Comparison of ENCODE assay signal across 22 cellular contexts in the genomic region with DNA sequence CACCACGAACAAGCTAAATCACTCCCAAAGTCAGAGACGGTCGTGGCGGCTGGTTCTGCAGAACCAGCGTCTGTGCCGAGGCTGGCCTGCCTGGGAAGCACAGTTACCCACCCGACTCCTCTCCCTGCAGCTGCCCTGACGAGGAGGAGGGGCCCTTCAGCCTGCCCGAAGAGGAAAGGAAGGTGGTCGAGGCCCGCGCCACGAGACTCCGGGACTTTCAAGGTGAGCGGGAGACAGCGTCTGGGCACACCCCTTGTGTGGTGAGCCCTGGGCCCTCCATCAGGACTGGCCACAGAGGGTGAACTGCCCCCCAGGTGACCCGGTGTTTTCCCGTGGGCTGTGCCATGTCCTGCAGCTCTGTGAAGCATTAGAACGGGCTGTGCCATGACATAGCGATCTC. TPM values are rescaled to one million over a fixed set of nuclear protein-coding genes. Genes with fewer than 3 reads are reported as not detected.
A peak's percentile ranks its signal among the peaks of the same experiment; 100 is the strongest.
DNase-seq lines count a peak whose midpoint lies in the region; ATAC-seq and TF ChIP-seq lines count a peak whose summit lies in the region.
"Had no signal": no experiment of that assay in that cellular context is flagged by ENCODE, and none has a peak within 500 bp of the region (broad histone marks: within the 10 kb centered on the region; RNA-seq: fewer than 3 reads in every experiment).

No MANE protein-coding gene starts in this region.

- H3K4ac ChIP-seq in mesenchymal stem cell (ENCODE audit: low read depth in 1 of 2, low read length in 2 of 2): peak overlapping the region; percentile 9 to 46

- RAD21 ChIA-PET in HCT116 (lab: Charles Lee; ENCODE audit: low non-redundant PET in 1 of 2, low total read pairs in 2 of 2, uncharacterized antibody in 2 of 2, unreplicated experiment in 2 of 2): no interaction called here

- H3K4me3 ChIP-seq in HCT116 (replicated peaks in 1 of 2; ENCODE audit: low read depth in 1 of 2, low read length in 2 of 2) (no peak overlapping the region), mesenchymal stem cell (ENCODE audit: insufficient read depth in 1 of 2, low read depth in 1 of 2, low read length in 2 of 2) (no peak overlapping the region), psoas muscle (no peak overlapping the region)
- H3K4me3 ChIP-seq: GM23248 had no signal

- no peak overlapping the region for H3K23ac ChIP-seq in mesenchymal stem cell (ENCODE audit: low read length in 2 of 2)

- BruUV-seq in HCT116 (replicated peaks; lab: Mats Ljungman, UMichigan): no TSS peak

- TF ChIP-seq POLR2A in HCT116 (IDR thresholded peaks at IDR 0.05; ENCODE audit: borderline replicate concordance, extremely low read depth, insufficient read depth, insufficient read length): no peak

- 88% methylated on average over 20 of the region's 20 CpGs for WGBS in mesenchymal stem cell
- 86 to 95% (median 92%) methylated on average over 19 to 20 of the region's 20 CpGs for WGBS in psoas muscle, 3 donors

- peaks cover 2 to 18% of the 10 kb centered on the region in 2 experiments; a peak in 3 of 4 replicates for H3K36me3 ChIP-seq in HCT116 (ENCODE audit: control insufficient read depth in 1 of 2, insufficient read depth in 2 of 2, low read length in 2 of 2)
- peaks cover 76 to 80% of the 10 kb centered on the region in 2 experiments for H3K36me3 ChIP-seq in mesenchymal stem cell (ENCODE audit: control insufficient read depth in 1 of 2, insufficient read depth in 2 of 2, low read depth in 1 of 2, low read length in 2 of 2)
- H3K36me3 ChIP-seq in psoas muscle (ENCODE audit: insufficient read depth in 1 of 2, low read depth in 1 of 2): peaks cover 0 to 80% of the 10 kb centered on the region in 2 donors

- H3K9me3 ChIP-seq in HCT116 (ENCODE audit: control insufficient read depth in 1 of 2, insufficient read depth in 1 of 2, low read depth in 1 of 2, low read length in 2 of 2) (peaks cover 0 to 4% of the 10 kb centered on the region in 2 experiments; a peak in 1 of 4 replicates), T-helper 17 cell (ENCODE audit: control insufficient read depth, low read length, poor library complexity, severe bottlenecking) (no peaks in the 10 kb centered on the region), mesenchymal stem cell (ENCODE audit: control insufficient read depth, low read length) (no peaks in the 10 kb centered on the region), psoas muscle (no peaks in the 10 kb centered on the region)

- H3K4me2 ChIP-seq in HCT116 (ENCODE audit: low read length) (0 out of 2 replicates have a peak overlapping the region, but pooled peaks have one; percentile 2), mesenchymal stem cell (ENCODE audit: low read length, poor library complexity, severe bottlenecking) (no peak overlapping the region)
- H3K4me2 ChIP-seq: KMS-11 had no signal

- TF ChIP-seq RAD21 in HCT116 (IDR thresholded peaks at IDR 0.05; ENCODE audit: low read depth): no peak

- H4K91ac ChIP-seq in mesenchymal stem cell (ENCODE audit: low read length): peak overlapping the region; percentile 94

- peaks cover 8% of the 10 kb centered on the region for H3K4me1 Mint-ChIP-seq in T-helper 17 cell
- peaks cover 13% of the 10 kb centered on the region for H3K4me1 Mint-ChIP-seq in stimulated activated effector memory CD8-positive, alpha-beta T cell treated with anti-CD3 and anti-CD28 coated beads, Interleukin-12 subunit alpha, Interleukin-12 subunit beta, amount 100 ng/mL, for 72 hours

- peaks cover 7% of the 10 kb centered on the region for H3K36me3 Mint-ChIP-seq in T-helper 17 cell (ENCODE audit: low read depth)
- H3K36me3 Mint-ChIP-seq in stimulated activated effector memory CD8-positive, alpha-beta T cell treated with anti-CD3 and anti-CD28 coated beads, Interleukin-12 subunit alpha, Interleukin-12 subunit beta, amount 100 ng/mL, for 72 hours: peaks cover 100% of the 10 kb centered on the region

- H4K20me1 ChIP-seq in HCT116 (ENCODE audit: insufficient read depth): no peaks in the 10 kb centered on the region

- H3K27ac Mint-ChIP-seq in T-helper 17 cell: peak overlapping the region; percentile 69
- peak overlapping the region; percentile 64 for H3K27ac Mint-ChIP-seq in stimulated activated effector memory CD8-positive, alpha-beta T cell treated with anti-CD3 and anti-CD28 coated beads, Interleukin-12 subunit alpha, Interleukin-12 subunit beta, amount 100 ng/mL, for 72 hours
- H3K27ac Mint-ChIP-seq: CD8-positive, alpha-beta T cell had no signal

- POLR2A ChIA-PET in HCT116 (lab: Charles Lee): no interaction called here

- H2BK12ac ChIP-seq in mesenchymal stem cell (ENCODE audit: low read length in 2 of 2): peak overlapping the region; percentile 35 to 59

- no peak for ATAC-seq in HCT116
- ATAC-seq in T-helper 17 cell: no peak
- no peak for ATAC-seq in stimulated activated effector memory CD8-positive, alpha-beta T cell treated with anti-CD3 and anti-CD28 coated beads, Interleukin-12 subunit alpha, Interleukin-12 subunit beta, amount 100 ng/mL, for 72 hours
- ATAC-seq in psoas muscle: no peak
- ATAC-seq: CD8-positive, alpha-beta T cell; Panc1 had no signal

- H3K27me3 Mint-ChIP-seq in T-helper 17 cell: no peaks in the 10 kb centered on the region

- peak overlapping the region; percentile 64 for H2BK120ac ChIP-seq in mesenchymal stem cell (ENCODE audit: low read depth, low read length)

- TF ChIP-seq CTCF in HCT116 (IDR thresholded peaks at IDR 0.05 in 2 of 3, conservative IDR thresholded peaks at IDR 0.05 in 1 of 3; ENCODE audit: borderline replicate concordance in 1 of 3, insufficient read depth in 1 of 3, low read depth in 2 of 3, low read length in 2 of 3) (no peak), psoas muscle (IDR thresholded peaks at IDR 0.05) (no peak)

- H2BK5ac ChIP-seq in mesenchymal stem cell (ENCODE audit: low read depth, low read length, poor library complexity, severe bottlenecking): peak overlapping the region; percentile 54

- H3K4me1 ChIP-seq in HCT116 (ENCODE audit: control insufficient read depth in 1 of 2, insufficient read depth in 2 of 2, low read length in 2 of 2) (peaks cover 0 to 19% of the 10 kb centered on the region in 2 experiments; a peak in 2 of 4 replicates), mesenchymal stem cell (ENCODE audit: control insufficient read depth, insufficient read depth, low read depth, low read length) (peaks cover 19% of the 10 kb centered on the region), psoas muscle (no peaks in the 10 kb centered on the region)

- H3K79me1 ChIP-seq in mesenchymal stem cell (replicated peaks; ENCODE audit: low read length, poor library complexity, severe bottlenecking): peaks cover 34% of the 10 kb centered on the region

- peak overlapping the region; percentile 65 for H2BK15ac ChIP-seq in mesenchymal stem cell (ENCODE audit: low read depth, poor library complexity, severe bottlenecking)

- H2AFZ ChIP-seq in HCT116 (ENCODE audit: low read depth, low read length, poor library complexity, severe bottlenecking): no peak overlapping the region
- no peak overlapping the region for H2AFZ ChIP-seq in mesenchymal stem cell (ENCODE audit: low read depth, low read length)
- H2AFZ ChIP-seq: GM23248 had no signal

- H2AK5ac ChIP-seq in mesenchymal stem cell (ENCODE audit: low read length, severe bottlenecking): peak overlapping the region; percentile 89

- DNase-seq in HCT116 (ENCODE audit: low read depth, low spot score) (no peak), T-helper 17 cell (no peak), mesenchymal stem cell (no peak), NCI-H1436 (lab: John Stamatoyannopoulos, UW) (no peak), psoas muscle (no peak), NCI-H2081 treated with DMSO at 0.1 percent for 48 hours (lab: John Stamatoyannopoulos, UW) (no peak)
- no peak for DNase-seq in stimulated activated effector memory CD8-positive, alpha-beta T cell treated with anti-CD3 and anti-CD28 coated beads, Interleukin-12 subunit alpha, Interleukin-12 subunit beta, amount 100 ng/mL, for 72 hours (ENCODE audit: low spot score in 2 of 2)
- DNase-seq: AML-193; C1 segment of cervical spinal cord; Calu3; CD8-positive, alpha-beta T cell; DMS153; GM23248; HCEC 1CT; NCI-H1092 treated with DMSO at 0.1 percent for 48 hours; NCI-H146; NCI-H2029; NCI-H510A treated with DMSO at 0.1 percent for 48 hours; NCI-H748 treated with DMSO at 0.1 percent for 48 hours had no signal

- peak overlapping the region; percentile 72 to 81 for H3K18ac ChIP-seq in mesenchymal stem cell (ENCODE audit: low read depth in 1 of 2, low read length in 2 of 2)

- H3K27me3 ChIP-seq in HCT116 (ENCODE audit: insufficient read depth, low read length) (no peaks in the 10 kb centered on the region), mesenchymal stem cell (ENCODE audit: control insufficient read depth in 1 of 2, insufficient read depth in 1 of 2, low read length in 2 of 2) (no peaks in the 10 kb centered on the region), psoas muscle (ENCODE audit: insufficient read depth in 3 of 3, low read length in 2 of 3) (no peaks in the 10 kb centered on the region)

- 0 out of 2 replicates have a peak, but pooled peaks cover 1% of the 10 kb centered on the region for H3K79me2 ChIP-seq in HCT116 (ENCODE audit: insufficient read depth, low read length)

- H3K14ac ChIP-seq in mesenchymal stem cell (ENCODE audit: low read length in 2 of 2): no peak overlapping the region

- peak overlapping the region; percentile 95 for H4K8ac ChIP-seq in mesenchymal stem cell (ENCODE audit: low read length)

- CTCF ChIA-PET in HCT116 (lab: Charles Lee): no interaction called here

- H3K27ac ChIP-seq in HCT116 (ENCODE audit: low read depth, low read length) (no peak overlapping the region), mesenchymal stem cell (ENCODE audit: low read length, poor library complexity, severe bottlenecking) (peak overlapping the region; percentile 87), psoas muscle (no peak overlapping the region)
- H3K27ac ChIP-seq: GM23248, KMS-11 had no signal

- H3K9me3 Mint-ChIP-seq in stimulated activated effector memory CD8-positive, alpha-beta T cell treated with anti-CD3 and anti-CD28 coated beads, Interleukin-12 subunit alpha, Interleukin-12 subunit beta, amount 100 ng/mL, for 72 hours: no peaks in the 10 kb centered on the region
- H3K9me3 Mint-ChIP-seq: CD8-positive, alpha-beta T cell had no signal

- no peak overlapping the region for H3K4me3 Mint-ChIP-seq in T-helper 17 cell
- no peak overlapping the region for H3K4me3 Mint-ChIP-seq in stimulated activated effector memory CD8-positive, alpha-beta T cell treated with anti-CD3 and anti-CD28 coated beads, Interleukin-12 subunit alpha, Interleukin-12 subunit beta, amount 100 ng/mL, for 72 hours
- H3K4me3 Mint-ChIP-seq: CD8-positive, alpha-beta T cell had no signal

- H3K9ac ChIP-seq in HCT116 (ENCODE audit: low read length): no peak overlapping the region
- H3K9ac ChIP-seq in mesenchymal stem cell (ENCODE audit: low read length): no peak overlapping the region
- H3K9ac ChIP-seq: GM23248, KMS-11 had no signal

- H3K9me2 ChIP-seq in HCT116 (ENCODE audit: insufficient read depth): no peaks in the 10 kb centered on the region

- intact Hi-C loops in HCT116 (cut with micrococcal nuclease): no loop called here
- intact Hi-C loops in psoas muscle (cut with DNase I): no loop called here

RNA-seq across cellular contexts. Expression of gene PEX11G, which starts 29.1 kb away (rescaled TPM):
- total RNA-seq in HCT116 (2021; ENCODE audit: unreplicated experiment): 6.4 TPM
- 4.7 and 5.1 TPM in 2 replicates for polyA plus RNA-seq in HCT116 (2012)
- total RNA-seq in T-helper 17 cell: not detected
- polyA plus RNA-seq in mesenchymal stem cell (2013, experiment 1 of 2): 0.87 TPM
- polyA plus RNA-seq in mesenchymal stem cell (2013, experiment 2 of 2): 0.90 TPM
- 1 to 10 TPM; 1.1 to 1.4 (median 1.2) TPM for total RNA-seq in psoas muscle
- 1 to 10 TPM; 1.0 to 1.1 (median 1.1) TPM for polyA plus RNA-seq in psoas muscle
- total RNA-seq: CD8-positive, alpha-beta T cell; HT1080 had no signal

RNA-seq across cellular contexts. Expression of gene ZNF358, which starts 56.1 kb away (rescaled TPM):
- total RNA-seq in HCT116 (2021; ENCODE audit: unreplicated experiment): 20.7 TPM
- 20.5 and 21.0 TPM in 2 replicates for polyA plus RNA-seq in HCT116 (2012)
- 1 to 10 TPM; 4.1 to 5.1 TPM for total RNA-seq in T-helper 17 cell
- 104 TPM for polyA plus RNA-seq in mesenchymal stem cell (2013, experiment 1 of 2)
- polyA plus RNA-seq in mesenchymal stem cell (2013, experiment 2 of 2): 105 TPM
- total RNA-seq in psoas muscle: 100 to 1,000 TPM in 1 of 4 donors, 10 to 100 TPM in 3; 80.4 to 109 (median 90.1) TPM
- polyA plus RNA-seq in psoas muscle: 100 to 1,000 TPM in 1 of 3 donors, 10 to 100 TPM in 2; 38.1 to 110 (median 88.9) TPM
